Comparison of ENCODE assay signal across 1 cellular context in the genomic region with DNA sequence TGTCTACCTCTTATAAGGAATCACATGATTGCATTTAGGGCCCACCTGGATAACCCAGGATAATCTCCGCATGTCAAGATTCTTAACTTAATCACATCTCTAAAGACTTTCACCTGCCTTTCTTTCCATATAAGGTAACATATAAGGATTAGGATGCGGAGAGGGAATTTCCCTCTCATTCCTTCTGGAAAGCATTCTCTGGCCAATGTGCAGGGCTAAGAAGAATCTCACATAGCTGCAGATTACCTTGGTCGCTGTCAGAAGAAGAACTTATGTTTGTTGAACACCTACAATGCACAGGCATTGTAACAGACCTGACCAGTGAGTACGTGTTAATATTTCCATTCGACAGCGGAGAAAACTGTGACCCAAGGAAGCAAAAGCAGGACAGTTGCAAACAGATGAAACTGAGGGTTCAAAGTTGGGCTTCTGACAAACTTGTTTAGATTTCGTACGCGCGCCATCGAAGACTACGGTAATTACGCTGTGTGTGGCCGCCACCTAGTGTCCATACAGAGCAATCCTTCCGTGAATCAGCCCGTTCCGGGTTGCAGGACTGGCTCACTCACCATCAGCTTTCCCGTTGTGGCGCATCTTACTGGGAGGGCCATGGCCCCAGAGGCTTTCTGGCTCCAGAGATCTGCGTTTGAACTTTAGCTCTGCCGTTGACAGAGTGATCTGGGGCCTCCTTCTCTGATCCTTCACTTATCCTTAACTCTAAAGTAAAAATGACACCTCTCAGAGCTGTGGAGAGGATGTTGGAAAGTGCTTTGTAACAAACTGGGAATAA.
TF ChIP-seq lines count a peak whose summit lies in the region.

No MANE protein-coding gene starts in this region.

TF ChIP-seq in A549, 52 proteins besides CTCF, POLR2A, EP300 and RAD21:
- TF ChIP-seq REST (IDR thresholded peaks at IDR 0.05) (no peak), FOSL2 (IDR thresholded peaks at IDR 0.05) (no peak), FOSL2 (CRISPR knock-in tag; IDR thresholded peaks at IDR 0.05) (0 out of 2 replicates have a peak, but pooled peaks have one; percentile 15), SMC3 (IDR thresholded peaks at IDR 0.05) (peak; percentile 79), NR3C1 (IDR thresholded peaks at IDR 0.05) (no peak), ZNF302 (CRISPR knock-in tag; IDR thresholded peaks at IDR 0.05) (no peak)
- TF ChIP-seq, protein P1, sequence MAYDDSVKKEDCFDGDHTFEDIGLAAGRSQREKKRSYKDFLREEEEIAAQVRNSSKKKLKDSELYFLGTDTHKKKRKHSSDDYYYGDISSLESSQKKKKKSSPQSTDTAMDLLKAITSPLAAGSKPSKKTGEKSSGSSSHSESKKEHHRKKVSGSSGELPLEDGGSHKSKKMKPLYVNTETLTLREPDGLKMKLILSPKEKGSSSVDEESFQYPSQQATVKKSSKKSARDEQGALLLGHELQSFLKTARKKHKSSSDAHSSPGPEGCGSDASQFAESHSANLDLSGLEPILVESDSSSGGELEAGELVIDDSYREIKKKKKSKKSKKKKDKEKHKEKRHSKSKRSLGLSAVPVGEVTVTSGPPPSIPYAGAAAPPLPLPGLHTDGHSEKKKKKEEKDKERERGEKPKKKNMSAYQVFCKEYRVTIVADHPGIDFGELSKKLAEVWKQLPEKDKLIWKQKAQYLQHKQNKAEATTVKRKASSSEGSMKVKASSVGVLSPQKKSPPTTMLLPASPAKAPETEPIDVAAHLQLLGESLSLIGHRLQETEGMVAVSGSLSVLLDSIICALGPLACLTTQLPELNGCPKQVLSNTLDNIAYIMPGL (CRISPR knock-in tag; IDR thresholded peaks at IDR 0.05; ENCODE audit: borderline replicate concordance) = no peak
